In the genomic region with DNA sequence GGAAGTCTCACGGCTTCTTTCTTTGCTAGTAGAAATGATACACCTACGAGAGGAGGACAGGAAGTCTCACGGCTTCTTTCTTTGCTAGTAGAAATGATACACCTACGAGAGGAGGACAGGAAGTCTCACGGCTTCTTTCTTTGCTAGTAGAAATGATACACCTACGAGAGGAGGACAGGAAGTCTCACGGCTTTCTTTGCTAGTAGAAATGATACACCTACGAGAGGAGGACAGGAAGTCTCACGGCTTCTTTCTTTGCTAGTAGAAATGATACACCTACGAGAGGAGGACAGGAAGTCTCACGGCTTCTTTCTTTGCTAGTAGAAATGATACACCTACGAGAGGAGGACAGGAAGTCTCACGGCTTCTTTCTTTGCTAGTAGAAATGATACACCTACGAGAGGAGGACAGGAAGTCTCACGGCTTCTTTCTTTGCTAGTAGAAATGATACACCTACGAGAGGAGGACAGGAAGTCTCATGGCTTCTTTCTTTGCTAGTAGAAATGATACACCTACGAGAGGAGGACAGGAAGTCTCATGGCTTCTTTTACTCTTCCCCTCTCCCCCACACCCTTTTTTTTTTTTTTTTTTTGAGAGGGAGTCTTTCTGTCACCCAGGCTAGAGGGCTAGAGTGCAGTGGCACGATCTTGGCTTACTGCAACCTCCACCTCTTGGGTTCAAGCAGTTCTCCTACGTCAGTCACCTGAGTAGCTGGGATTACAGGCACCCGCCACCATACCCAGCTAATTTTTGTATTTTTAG, we compare ENCODE assay signal across 1 cellular context. TPM values are rescaled to one million over a fixed set of nuclear protein-coding genes. Genes with fewer than 3 reads are reported as not detected.
"Had no signal": no experiment of that assay in that cellular context is flagged by ENCODE, and none has a peak within 500 bp of the region (broad histone marks: within the 10 kb centered on the region; RNA-seq: fewer than 3 reads in every experiment).

No MANE protein-coding gene starts in this region.

RNA-seq across cellular contexts. Expression of a gene that starts 36.9 kb away (rescaled TPM):
- total RNA-seq: activated B cell treated with CpG ODN at 0.5 μM for 24 hours had no signal
